17 cellular contexts compared by ENCODE assay signal in genomic region chr5:174338204-174339010, GRCh38.
DNase-seq lines count a peak whose midpoint lies in the region; ATAC-seq, FAIRE-seq and TF ChIP-seq lines count a peak whose summit lies in the region.
"Had no signal": no experiment of that assay in that cellular context is flagged by ENCODE, and none has a peak within 500 bp of the region (broad histone marks: within the 10 kb centered on the region; RNA-seq: fewer than 3 reads in every experiment).

No MANE protein-coding gene starts in this region.

- peaks cover 9% of the 10 kb centered on the region for H3K27me3 Mint-ChIP-seq in GM23338 (ENCODE audit: insufficient read depth, low read depth, poor library complexity)
- H3K27me3 Mint-ChIP-seq in osteocyte (ENCODE audit: unreplicated experiment): peaks cover 23% of the 10 kb centered on the region

- H3K4me3 ChIP-seq in GM23338 (no peak overlapping the region), fibroblast of the aortic adventitia (ENCODE audit: low read depth, low read length) (no peak overlapping the region), kidney (ENCODE audit: low read length in 2 of 2) (no peak overlapping the region)
- H3K4me3 ChIP-seq: SJSA1 had no signal

- 0 out of 2 replicates have a peak overlapping the region, but pooled peaks have one; percentile 43 for H2AFZ ChIP-seq in GM23338

- H3K27me3 ChIP-seq in GM23338 (ENCODE audit: insufficient read depth): no peaks in the 10 kb centered on the region
- H3K27me3 ChIP-seq: SJSA1 had no signal

- no peak overlapping the region for H3K4me3 Mint-ChIP-seq in GM23338
- H3K4me3 Mint-ChIP-seq in osteocyte (ENCODE audit: unreplicated experiment): peak overlapping the region; percentile 5
- H3K4me3 Mint-ChIP-seq: activated CD4-positive, alpha-beta memory T cell treated with anti-CD3 and anti-CD28 coated beads for 36 hours; B cell; stimulated activated naive CD8-positive, alpha-beta T cell treated with anti-CD3 and anti-CD28 coated beads, Interleukin-15, amount 100 ng/mL, for 72 hours had no signal

- H4K20me1 ChIP-seq in GM23338 (replicated peaks; ENCODE audit: insufficient read depth): no peaks in the 10 kb centered on the region

- H3K4me1 ChIP-seq in GM23338 (ENCODE audit: insufficient read depth) (0 out of 2 replicates have a peak, but pooled peaks cover 2% of the 10 kb centered on the region), kidney (ENCODE audit: control insufficient read depth in 1 of 2, insufficient read depth in 1 of 2, low read depth in 1 of 2, low read length in 2 of 2) (no peaks in the 10 kb centered on the region)

- intact Hi-C loops in kidney (cut with DNase I): no loop called here

- H3K27ac Mint-ChIP-seq in GM23338 (no peak overlapping the region), osteocyte (ENCODE audit: unreplicated experiment) (no peak overlapping the region)
- H3K27ac Mint-ChIP-seq: activated CD4-positive, alpha-beta memory T cell treated with anti-CD3 and anti-CD28 coated beads for 36 hours; B cell had no signal

- H3K9ac ChIP-seq in kidney (ENCODE audit: low read length in 2 of 2): no peak overlapping the region

- H3K36me3 ChIP-seq in GM23338 (ENCODE audit: insufficient read depth) (no peaks in the 10 kb centered on the region), kidney (ENCODE audit: control insufficient read depth in 1 of 2, insufficient read depth in 2 of 2, low read length in 2 of 2) (no peaks in the 10 kb centered on the region)
- H3K36me3 ChIP-seq: SJSA1 had no signal

- H3K27ac ChIP-seq in GM23338 (ENCODE audit: low read depth): no peak overlapping the region
- H3K27ac ChIP-seq in kidney (ENCODE audit: low read depth in 2 of 2, low read length in 2 of 2): no peak overlapping the region
- H3K27ac ChIP-seq: SJSA1 had no signal

- H3K9me3 Mint-ChIP-seq in GM23338 (no peaks in the 10 kb centered on the region), osteocyte (ENCODE audit: unreplicated experiment) (no peaks in the 10 kb centered on the region)
- H3K9me3 Mint-ChIP-seq: activated CD4-positive, alpha-beta memory T cell treated with anti-CD3 and anti-CD28 coated beads for 36 hours; stimulated activated naive CD8-positive, alpha-beta T cell treated with anti-CD3 and anti-CD28 coated beads, Interleukin-15, amount 100 ng/mL, for 72 hours had no signal

- no peaks in the 10 kb centered on the region for H3K9me2 ChIP-seq in GM23338 (ENCODE audit: insufficient read depth)

- DNase-seq in GM23338 (ENCODE audit: low spot score) (no peak), RCC 7860 (ENCODE audit: low spot score) (peak; percentile 47), fibroblast of the aortic adventitia (ENCODE audit: low read depth) (peak; percentile 58), osteocyte (ENCODE audit: extremely low spot score, unreplicated experiment) (no peak), medulla oblongata (ENCODE audit: extremely low spot score) (no peak), kidney (no peak)
- DNase-seq: activated CD4-positive, alpha-beta memory T cell treated with anti-CD3 and anti-CD28 coated beads for 36 hours; amygdala; dermis blood vessel endothelial cell; hypothalamus; NCI-H1048; stimulated activated naive CD8-positive, alpha-beta T cell treated with anti-CD3 and anti-CD28 coated beads, Interleukin-15, amount 100 ng/mL, for 72 hours had no signal

- no peaks in the 10 kb centered on the region for H3F3A ChIP-seq in GM23338 (replicated peaks; ENCODE audit: low read depth)

- FAIRE-seq in RCC 7860 (lab: Jason Lieb, UNC) (peak; percentile 83), kidney (lab: Jason Lieb, UNC) (no peak)
- FAIRE-seq: TTC549 had no signal

- no peaks in the 10 kb centered on the region for H3K79me2 ChIP-seq in GM23338 (replicated peaks; ENCODE audit: insufficient read depth)

- H3K4me1 Mint-ChIP-seq in GM23338 (peaks cover 22% of the 10 kb centered on the region), osteocyte (ENCODE audit: unreplicated experiment) (peaks cover 11% of the 10 kb centered on the region)
- H3K4me1 Mint-ChIP-seq: B cell; stimulated activated naive CD8-positive, alpha-beta T cell treated with anti-CD3 and anti-CD28 coated beads, Interleukin-15, amount 100 ng/mL, for 72 hours had no signal

- H3K36me3 Mint-ChIP-seq in GM23338 (ENCODE audit: low read depth) (no peaks in the 10 kb centered on the region), osteocyte (ENCODE audit: unreplicated experiment) (no peaks in the 10 kb centered on the region)
- H3K36me3 Mint-ChIP-seq: activated CD4-positive, alpha-beta memory T cell treated with anti-CD3 and anti-CD28 coated beads for 36 hours had no signal

- no peak overlapping the region for H3K4me2 ChIP-seq in GM23338

- TF ChIP-seq CTCF in GM23338 (conservative IDR thresholded peaks at IDR 0.05; ENCODE audit: low read depth in 2 of 2) (no peak), fibroblast of the aortic adventitia (IDR thresholded peaks at IDR 0.05; ENCODE audit: insufficient read depth, low read length) (no peak), osteocyte (IDR thresholded peaks at IDR 0.05) (no peak), kidney (IDR thresholded peaks at IDR 0.05; ENCODE audit: borderline replicate concordance, extremely low read depth, insufficient read depth) (no peak)

- H3K9me3 ChIP-seq in kidney (ENCODE audit: control insufficient read depth in 1 of 2, low read length in 2 of 2): no peaks in the 10 kb centered on the region
- H3K9me3 ChIP-seq: SJSA1 had no signal

- peak; percentile 51 for ATAC-seq in GM23338
- no peak for ATAC-seq in GM19395 (IDR thresholded peaks at IDR 0.05; ENCODE audit: unreplicated experiment)
- no peak for ATAC-seq in GM21360 (IDR thresholded peaks at IDR 0.05; ENCODE audit: unreplicated experiment)
- ATAC-seq: stimulated activated naive CD8-positive, alpha-beta T cell treated with anti-CD3 and anti-CD28 coated beads, Interleukin-15, amount 100 ng/mL, for 72 hours had no signal

TF ChIP-seq in GM23338, 12 proteins besides CTCF, POLR2A, EP300 and RAD21 (continues in another document):
- TF ChIP-seq ZNF331 (CRISPR knock-in tag; IDR thresholded peaks at IDR 0.05; ENCODE audit: low read depth) (no peak), POLR2AphosphoS5 (IDR thresholded peaks at IDR 0.05; ENCODE audit: low read depth) (no peak), CREB1 (CRISPR knock-in tag; IDR thresholded peaks at IDR 0.05; ENCODE audit: low read depth) (no peak), EZH2 (IDR thresholded peaks at IDR 0.05; ENCODE audit: low read depth, unreplicated experiment) (no peak), STAT1 (IDR thresholded peaks at IDR 0.05; ENCODE audit: unreplicated experiment) (no peak), ETS1 (IDR thresholded peaks at IDR 0.05) (no peak), JUNB (IDR thresholded peaks at IDR 0.05; ENCODE audit: unreplicated experiment) (no peak), EZH2phosphoT487 (IDR thresholded peaks at IDR 0.05; ENCODE audit: unreplicated experiment) (no peak)

Comparison
In these comparisons a context has a peak if more than half of its experiments do, and no peak if none do; other contexts are left out.
1. DNase-seq: peak in RCC 7860 (single experiment) and fibroblast of the aortic adventitia (single experiment); none in GM23338 (single experiment), osteocyte (single experiment), medulla oblongata (single experiment) and kidney (single experiment).